ENCODE assay signal across 2 cellular contexts in the genomic region with DNA sequence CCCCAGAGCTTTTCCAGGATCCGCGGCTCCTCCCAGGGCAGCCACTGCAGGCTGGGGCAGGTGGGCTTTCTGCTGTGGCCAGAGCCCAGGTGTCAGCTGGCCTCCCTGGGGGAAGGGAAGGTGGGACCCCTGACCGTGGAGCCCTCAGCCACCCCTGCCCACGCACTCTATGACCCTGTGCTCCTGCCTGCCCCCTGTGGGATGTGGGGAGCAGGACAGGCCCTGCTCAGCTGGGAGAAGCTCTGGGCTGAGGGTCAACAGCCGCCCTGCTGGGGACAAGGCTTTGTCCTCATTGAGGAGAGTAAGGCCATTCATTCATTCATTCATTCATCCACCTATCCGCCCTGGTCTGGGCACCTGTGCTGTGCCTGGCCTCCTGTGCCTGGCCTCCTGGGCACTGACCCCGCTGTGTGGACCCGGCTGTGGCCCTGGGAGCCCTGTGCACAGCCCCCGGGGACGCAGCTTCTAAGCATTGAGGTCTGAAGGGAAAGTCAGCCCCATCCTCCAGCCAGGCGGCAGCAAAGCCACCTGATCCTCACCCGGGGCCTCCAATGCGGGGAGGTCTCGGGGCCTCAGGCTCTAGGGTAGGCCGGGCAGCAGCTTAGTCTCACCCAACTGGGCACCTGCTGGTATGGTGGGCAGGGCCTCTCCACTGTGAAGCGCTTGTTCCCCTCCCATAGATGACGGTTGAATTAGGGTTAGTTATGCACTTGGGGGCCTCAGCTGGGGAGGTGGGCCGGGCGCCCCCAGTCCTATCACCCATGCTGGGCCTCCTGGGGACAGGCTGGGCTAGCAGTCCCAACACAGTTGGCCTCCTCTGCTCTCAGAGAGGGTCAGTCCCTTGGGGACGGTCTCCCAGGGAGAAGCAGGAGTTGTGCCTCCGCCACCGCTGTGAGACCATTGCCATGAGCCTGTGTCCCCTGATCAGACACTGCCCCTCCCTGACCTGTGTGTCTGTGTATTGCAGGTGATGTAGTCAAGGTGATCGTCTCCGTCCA.
TF ChIP-seq lines count a peak whose summit lies in the region.

No MANE protein-coding gene starts in this region.

TF ChIP-seq in WTC11, 78 proteins besides CTCF, POLR2A, EP300 and RAD21 (continues in another document):
- no peak for TF ChIP-seq ZNF232 (CRISPR knock-in tag; IDR thresholded peaks at IDR 0.05)
- no peak for TF ChIP-seq GABPB1 (CRISPR knock-in tag; IDR thresholded peaks at IDR 0.05)
- TF ChIP-seq JAZF1 (CRISPR knock-in tag; IDR thresholded peaks at IDR 0.05): no peak
- no peak for TF ChIP-seq SMAD3 (CRISPR knock-in tag; IDR thresholded peaks at IDR 0.05; ENCODE audit: borderline replicate concordance)
- TF ChIP-seq ZNF512 (CRISPR knock-in tag; IDR thresholded peaks at IDR 0.05; ENCODE audit: borderline replicate concordance): no peak
- no peak for TF ChIP-seq IRF2 (CRISPR knock-in tag; IDR thresholded peaks at IDR 0.05; ENCODE audit: borderline replicate concordance, low read depth)
- TF ChIP-seq FOXJ3 (CRISPR knock-in tag; IDR thresholded peaks at IDR 0.05; ENCODE audit: borderline replicate concordance): no peak
- no peak for TF ChIP-seq PRRX2 (CRISPR knock-in tag; IDR thresholded peaks at IDR 0.05)
- no peak for TF ChIP-seq SOX15 (CRISPR knock-in tag; IDR thresholded peaks at IDR 0.05)
- TF ChIP-seq, protein P1, sequence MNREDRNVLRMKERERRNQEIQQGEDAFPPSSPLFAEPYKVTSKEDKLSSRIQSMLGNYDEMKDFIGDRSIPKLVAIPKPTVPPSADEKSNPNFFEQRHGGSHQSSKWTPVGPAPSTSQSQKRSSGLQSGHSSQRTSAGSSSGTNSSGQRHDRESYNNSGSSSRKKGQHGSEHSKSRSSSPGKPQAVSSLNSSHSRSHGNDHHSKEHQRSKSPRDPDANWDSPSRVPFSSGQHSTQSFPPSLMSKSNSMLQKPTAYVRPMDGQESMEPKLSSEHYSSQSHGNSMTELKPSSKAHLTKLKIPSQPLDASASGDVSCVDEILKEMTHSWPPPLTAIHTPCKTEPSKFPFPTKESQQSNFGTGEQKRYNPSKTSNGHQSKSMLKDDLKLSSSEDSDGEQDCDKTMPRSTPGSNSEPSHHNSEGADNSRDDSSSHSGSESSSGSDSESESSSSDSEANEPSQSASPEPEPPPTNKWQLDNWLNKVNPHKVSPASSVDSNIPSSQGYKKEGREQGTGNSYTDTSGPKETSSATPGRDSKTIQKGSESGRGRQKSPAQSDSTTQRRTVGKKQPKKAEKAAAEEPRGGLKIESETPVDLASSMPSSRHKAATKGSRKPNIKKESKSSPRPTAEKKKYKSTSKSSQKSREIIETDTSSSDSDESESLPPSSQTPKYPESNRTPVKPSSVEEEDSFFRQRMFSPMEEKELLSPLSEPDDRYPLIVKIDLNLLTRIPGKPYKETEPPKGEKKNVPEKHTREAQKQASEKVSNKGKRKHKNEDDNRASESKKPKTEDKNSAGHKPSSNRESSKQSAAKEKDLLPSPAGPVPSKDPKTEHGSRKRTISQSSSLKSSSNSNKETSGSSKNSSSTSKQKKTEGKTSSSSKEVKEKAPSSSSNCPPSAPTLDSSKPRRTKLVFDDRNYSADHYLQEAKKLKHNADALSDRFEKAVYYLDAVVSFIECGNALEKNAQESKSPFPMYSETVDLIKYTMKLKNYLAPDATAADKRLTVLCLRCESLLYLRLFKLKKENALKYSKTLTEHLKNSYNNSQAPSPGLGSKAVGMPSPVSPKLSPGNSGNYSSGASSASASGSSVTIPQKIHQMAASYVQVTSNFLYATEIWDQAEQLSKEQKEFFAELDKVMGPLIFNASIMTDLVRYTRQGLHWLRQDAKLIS (CRISPR knock-in tag; IDR thresholded peaks at IDR 0.05; ENCODE audit: borderline replicate concordance): no peak
- no peak for TF ChIP-seq ZNF138 (CRISPR knock-in tag; conservative IDR thresholded peaks at IDR 0.05)
- no peak for TF ChIP-seq STAT6 (CRISPR knock-in tag; conservative IDR thresholded peaks at IDR 0.05; ENCODE audit: low read depth)
- no peak for TF ChIP-seq AR (CRISPR knock-in tag; IDR thresholded peaks at IDR 0.05)

TF ChIP-seq in HepG2, 621 proteins besides CTCF, POLR2A, EP300 and RAD21:
- TF ChIP-seq ZNF687 (CRISPR knock-in tag; IDR thresholded peaks at IDR 0.05): peak; percentile 27; the same call in 1 of the 2 replicates
- TF ChIP-seq NRL (CRISPR knock-in tag; IDR thresholded peaks at IDR 0.05; ENCODE audit: borderline replicate concordance): no peak
- no peak for TF ChIP-seq SP2 (CRISPR knock-in tag; IDR thresholded peaks at IDR 0.05)
- no peak for TF ChIP-seq ZNF841 (CRISPR knock-in tag; IDR thresholded peaks at IDR 0.05; ENCODE audit: borderline replicate concordance)
- peak; percentile 19; the same call in 1 of the 2 replicates for TF ChIP-seq STAG1 (CRISPR knock-in tag; IDR thresholded peaks at IDR 0.05)
- no peak for TF ChIP-seq BRD4 (CRISPR knock-in tag; IDR thresholded peaks at IDR 0.05)
- no peak for TF ChIP-seq ZFP37 (CRISPR knock-in tag; IDR thresholded peaks at IDR 0.05; ENCODE audit: borderline replicate concordance)
- no peak for TF ChIP-seq FOXP1 (IDR thresholded peaks at IDR 0.05)
- no peak for TF ChIP-seq FOXP1 (CRISPR knock-in tag; IDR thresholded peaks at IDR 0.05)
- no peak for TF ChIP-seq ZNF446 (CRISPR knock-in tag; IDR thresholded peaks at IDR 0.05)
- TF ChIP-seq ZNF264 (CRISPR knock-in tag; IDR thresholded peaks at IDR 0.05): no peak
- TF ChIP-seq TFAP4 (IDR thresholded peaks at IDR 0.05; ENCODE audit: borderline replicate concordance, low read depth): peak; percentile 45; the same call in 1 of the 2 replicates
- no peak for TF ChIP-seq CEBPZ (IDR thresholded peaks at IDR 0.05; ENCODE audit: low read length)
- TF ChIP-seq ZNF280B (CRISPR knock-in tag; IDR thresholded peaks at IDR 0.05; ENCODE audit: borderline replicate concordance): 0 out of 2 replicates have a peak, but pooled peaks have one; percentile 39
- no peak for TF ChIP-seq ZNF660 (CRISPR knock-in tag; IDR thresholded peaks at IDR 0.05; ENCODE audit: borderline replicate concordance, low read depth)
- TF ChIP-seq MYC (CRISPR knock-in tag; IDR thresholded peaks at IDR 0.05; ENCODE audit: borderline replicate concordance): no peak
- TF ChIP-seq ATM (IDR thresholded peaks at IDR 0.05; ENCODE audit: borderline replicate concordance): no peak
- TF ChIP-seq TEF (CRISPR knock-in tag; IDR thresholded peaks at IDR 0.05): no peak
- no peak for TF ChIP-seq GZF1 (CRISPR knock-in tag; IDR thresholded peaks at IDR 0.05)
- TF ChIP-seq REL (CRISPR knock-in tag; conservative IDR thresholded peaks at IDR 0.05): no peak
- no peak for TF ChIP-seq TCF7 (IDR thresholded peaks at IDR 0.05; ENCODE audit: low read depth)
- TF ChIP-seq ZBTB20 (CRISPR knock-in tag; IDR thresholded peaks at IDR 0.05; ENCODE audit: borderline replicate concordance, low read depth): no peak
- no peak for TF ChIP-seq ZNF83 (CRISPR knock-in tag; IDR thresholded peaks at IDR 0.05; ENCODE audit: borderline replicate concordance)
- no peak for TF ChIP-seq NAIF1 (CRISPR knock-in tag; IDR thresholded peaks at IDR 0.05; ENCODE audit: borderline replicate concordance)
- 0 out of 2 replicates have a peak, but pooled peaks have one; percentile 7 for TF ChIP-seq NR1H2 (CRISPR knock-in tag; IDR thresholded peaks at IDR 0.05; ENCODE audit: borderline replicate concordance, low read depth)
- TF ChIP-seq AGO1 (IDR thresholded peaks at IDR 0.05; ENCODE audit: low read depth, low read length, poor library complexity, severe bottlenecking): no peak
- no peak for TF ChIP-seq ZNF710 (CRISPR knock-in tag; IDR thresholded peaks at IDR 0.05; ENCODE audit: borderline replicate concordance)
TF ChIP-seq in HepG2: peak in this region for 5.
